Comparison of ENCODE assay signal across 20 cellular contexts in genomic region chr21:37101384-37101783, GRCh38.
"Had no signal": no experiment of that assay in that cellular context is flagged by ENCODE, and none has a peak within 500 bp of the region (broad histone marks: within the 10 kb centered on the region; RNA-seq: fewer than 3 reads in every experiment).

No MANE protein-coding gene starts in this region.

- H3K27ac Mint-ChIP-seq: activated CD8-positive, alpha-beta T cell treated with anti-CD3 and anti-CD28 coated beads for 36 hours; activated naive CD8-positive, alpha-beta T cell treated with anti-CD3 and anti-CD28 coated beads for 36 hours; activated T-helper 17 cell treated with anti-CD3 and anti-CD28 coated beads, Interleukin-2, amount 50 U/mL, for 72 hours; nephron; stimulated activated memory B cell treated with anti-CD40 and anti-IgM and Interleukin-4, amounts not matched to agents 10 μg/mL and 1 μg/mL and 100 μg/mL, for 72 hours; type B pancreatic cell had no signal

- H3K9me3 ChIP-seq: esophagus squamous epithelium, sigmoid colon, testis had no signal

- H3K27ac ChIP-seq: brain microvascular endothelial cell, esophagus squamous epithelium, sigmoid colon, testis had no signal

- H3K27me3 Mint-ChIP-seq: activated CD8-positive, alpha-beta T cell treated with anti-CD3 and anti-CD28 coated beads for 36 hours; activated naive CD8-positive, alpha-beta T cell treated with anti-CD3 and anti-CD28 coated beads for 36 hours; activated T-helper 17 cell treated with anti-CD3 and anti-CD28 coated beads, Interleukin-2, amount 50 U/mL, for 72 hours; stimulated activated memory B cell treated with anti-CD40 and anti-IgM and Interleukin-4, amounts not matched to agents 10 μg/mL and 1 μg/mL and 100 μg/mL, for 72 hours; type B pancreatic cell had no signal

- ATAC-seq: activated CD8-positive, alpha-beta T cell treated with anti-CD3 and anti-CD28 coated beads for 36 hours; activated T-helper 17 cell treated with anti-CD3 and anti-CD28 coated beads, Interleukin-2, amount 50 U/mL, for 72 hours; stimulated activated memory B cell treated with anti-CD40 and anti-IgM and Interleukin-4, amounts not matched to agents 10 μg/mL and 1 μg/mL and 100 μg/mL, for 72 hours had no signal

- H3K4me1 Mint-ChIP-seq: activated naive CD8-positive, alpha-beta T cell treated with anti-CD3 and anti-CD28 coated beads for 36 hours; immature natural killer cell; stimulated activated memory B cell treated with anti-CD40 and anti-IgM and Interleukin-4, amounts not matched to agents 10 μg/mL and 1 μg/mL and 100 μg/mL, for 72 hours had no signal

- H3K4me3 Mint-ChIP-seq: activated CD8-positive, alpha-beta T cell treated with anti-CD3 and anti-CD28 coated beads for 36 hours; activated naive CD8-positive, alpha-beta T cell treated with anti-CD3 and anti-CD28 coated beads for 36 hours; activated T-helper 17 cell treated with anti-CD3 and anti-CD28 coated beads, Interleukin-2, amount 50 U/mL, for 72 hours; immature natural killer cell; nephron; stimulated activated memory B cell treated with anti-CD40 and anti-IgM and Interleukin-4, amounts not matched to agents 10 μg/mL and 1 μg/mL and 100 μg/mL, for 72 hours; type B pancreatic cell had no signal

- H3K9me3 Mint-ChIP-seq: activated CD8-positive, alpha-beta T cell treated with anti-CD3 and anti-CD28 coated beads for 36 hours; activated naive CD8-positive, alpha-beta T cell treated with anti-CD3 and anti-CD28 coated beads for 36 hours; activated T-helper 17 cell treated with anti-CD3 and anti-CD28 coated beads, Interleukin-2, amount 50 U/mL, for 72 hours; immature natural killer cell; stimulated activated memory B cell treated with anti-CD40 and anti-IgM and Interleukin-4, amounts not matched to agents 10 μg/mL and 1 μg/mL and 100 μg/mL, for 72 hours had no signal

- H3K4me1 ChIP-seq: sigmoid colon, testis had no signal

- H3K27me3 ChIP-seq: brain microvascular endothelial cell, esophagus squamous epithelium, sigmoid colon, testis had no signal

- H3K4me3 ChIP-seq: esophagus squamous epithelium, sigmoid colon, testis had no signal

- DNase-seq: activated CD4-positive, alpha-beta T cell treated with anti-CD3 and anti-CD28 coated beads for 48 hours; activated CD4-positive, CD25-positive, alpha-beta regulatory T cell; activated CD8-positive, alpha-beta T cell treated with anti-CD3 and anti-CD28 coated beads for 36 hours; activated naive CD4-positive, alpha-beta T cell; activated naive CD8-positive, alpha-beta T cell treated with anti-CD3 and anti-CD28 coated beads for 36 hours; activated T-cell treated with anti-CD3 and anti-CD28 coated beads, Interleukin-2, amount 50 U/mL, for 1 hour; anterior cingulate cortex; brain microvascular endothelial cell; effector memory CD4-positive, alpha-beta T cell; esophagus squamous epithelium; immature natural killer cell; nucleus accumbens; sigmoid colon; stimulated activated CD4-positive, alpha-beta T cell treated with anti-CD3 and anti-CD28 coated beads, Interleukin-4, amount 100 ng/mL, for 24 hours; T-helper 9 cell; testis had no signal
